7 cellular contexts compared by ENCODE assay signal in genomic region chr1:199727682-199728081, GRCh38.
"Had no signal": no experiment of that assay in that cellular context is flagged by ENCODE, and none has a peak within 500 bp of the region (broad histone marks: within the 10 kb centered on the region; RNA-seq: fewer than 3 reads in every experiment).

No MANE protein-coding gene starts in this region.

- H3K4me3 ChIP-seq: GM23338 had no signal

- H3K4me2 ChIP-seq: GM23338 had no signal

- FAIRE-seq: H1, H54, HTR-8/SVneo had no signal

- ATAC-seq: GM23338 had no signal

- DNase-seq: H9, HCEC 1CT, IMR-90 had no signal

- H3K4me3 Mint-ChIP-seq: GM23338, H9 had no signal

- H2AFZ ChIP-seq: GM23338 had no signal

- H3K27ac Mint-ChIP-seq: GM23338, H9 had no signal
